9 cellular contexts compared by ENCODE assay signal in genomic region chr15:33994005-33994615, GRCh38. TPM values are rescaled to one million over a fixed set of nuclear protein-coding genes. Genes with fewer than 3 reads are reported as not detected.
A peak's percentile ranks its signal among the peaks of the same experiment; 100 is the strongest.
DNase-seq lines count a peak whose midpoint lies in the region; ATAC-seq lines count a peak whose summit lies in the region.
"Had no signal": no experiment of that assay in that cellular context is flagged by ENCODE, and none has a peak within 500 bp of the region (broad histone marks: within the 10 kb centered on the region; RNA-seq: fewer than 3 reads in every experiment).

No MANE protein-coding gene starts in this region.

- no peak for ATAC-seq in left ventricle myocardium superior

- DNase-seq in Daoy (ENCODE audit: low read depth) (peak; percentile 50), HT-29 (ENCODE audit: low spot score) (peak; percentile 42), SKM-1 (lab: John Stamatoyannopoulos, UW; ENCODE audit: unreplicated experiment) (peak; percentile 1), iris pigment epithelial cell (ENCODE audit: low read depth) (peak; percentile 65), OCI-M2 (lab: John Stamatoyannopoulos, UW; ENCODE audit: unreplicated experiment) (no peak), DMS79 treated with DMSO at 0.1 percent for 48 hours (lab: John Stamatoyannopoulos, UW) (no peak), left ventricle myocardium superior (no peak), NCI-H2196 (lab: John Stamatoyannopoulos, UW; ENCODE audit: unreplicated experiment) (no peak)
- DNase-seq: naive B cell had no signal

- intact Hi-C loops in left ventricle myocardium superior (cut with micrococcal nuclease), result no loop called here

RNA-seq across cellular contexts. Expression of gene CHRM5, which starts 25.8 kb away (rescaled TPM):
- total RNA-seq in Daoy (2014; rRNA removed; shearing (Covaris generic)), result 0.36 TPM in 1 of 2 replicates, not detected in the other
- not detected in 2 replicates for total RNA-seq in HT-29 (2014; rRNA removed; shearing (Covaris generic))
- total RNA-seq in left ventricle myocardium superior, result not detected

RNA-seq across cellular contexts. Expression of gene AVEN, which starts 44.9 kb away (rescaled TPM):
- total RNA-seq in Daoy (2014; rRNA removed; shearing (Covaris generic)), result 21.4 and 22.7 TPM in 2 replicates
- total RNA-seq in HT-29 (2014; rRNA removed; shearing (Covaris generic)), result 11.9 and 15.0 TPM in 2 replicates
- total RNA-seq in left ventricle myocardium superior, result 25.8 TPM

Comparison
In these comparisons a context has a peak if more than half of its experiments do, and no peak if none do; other contexts are left out.
1. DNase-seq: peak in Daoy (single experiment), HT-29 (single experiment), SKM-1 (single experiment) and iris pigment epithelial cell (single experiment); none in OCI-M2 (single experiment), DMS79 treated with DMSO at 0.1 percent for 48 hours (single experiment), left ventricle myocardium superior (single experiment) and NCI-H2196 (single experiment).